Comparison of ENCODE assay signal across 13 cellular contexts in genomic region chr2:42547014-42547413, GRCh38.
A peak's percentile ranks its signal among the peaks of the same experiment; 100 is the strongest.
DNase-seq lines count a peak whose midpoint lies in the region; ATAC-seq and TF ChIP-seq lines count a peak whose summit lies in the region.
"Had no signal": no experiment of that assay in that cellular context is flagged by ENCODE, and none has a peak within 500 bp of the region (broad histone marks: within the 10 kb centered on the region; RNA-seq: fewer than 3 reads in every experiment).

No MANE protein-coding gene starts in this region.

- H3K4me3 Mint-ChIP-seq in stimulated activated effector memory CD8-positive, alpha-beta T cell treated with anti-CD3 and anti-CD28 coated beads, Interleukin-12 subunit alpha, Interleukin-12 subunit beta, amount 100 ng/mL, for 72 hours = no peak overlapping the region
- H3K4me3 Mint-ChIP-seq: natural killer cell had no signal

- DNase-seq in SKM-1 (lab: John Stamatoyannopoulos, UW; ENCODE audit: unreplicated experiment) (peak; percentile 76), NCI-H69 (lab: John Stamatoyannopoulos, UW) (no peak), WERI-Rb-1 (no peak), NCI-H524 treated with DMSO at 0.1 percent for 48 hours (lab: John Stamatoyannopoulos, UW) (no peak)
- no peak for DNase-seq in stimulated activated effector memory CD8-positive, alpha-beta T cell treated with anti-CD3 and anti-CD28 coated beads, Interleukin-12 subunit alpha, Interleukin-12 subunit beta, amount 100 ng/mL, for 72 hours (ENCODE audit: low spot score in 2 of 2)
- DNase-seq: activated CD8-positive, alpha-beta memory T cell treated with anti-CD3 and anti-CD28 coated beads, Interleukin-2, amount 50 U/mL, for 4 hours; colonic mucosa; natural killer cell; NCI-H446 treated with DMSO at 0.1 percent for 48 hours had no signal

- no peak overlapping the region for H3K4me3 ChIP-seq in WERI-Rb-1 (ENCODE audit: low read depth, low read length)
- H3K4me3 ChIP-seq: colonic mucosa, smooth muscle cell had no signal

- peak; percentile 71 for ATAC-seq in GM19455 (IDR thresholded peaks at IDR 0.05; ENCODE audit: unreplicated experiment)
- ATAC-seq in HG03469 (IDR thresholded peaks at IDR 0.05; ENCODE audit: unreplicated experiment) = peak; percentile 50
- no peak for ATAC-seq in stimulated activated effector memory CD8-positive, alpha-beta T cell treated with anti-CD3 and anti-CD28 coated beads, Interleukin-12 subunit alpha, Interleukin-12 subunit beta, amount 100 ng/mL, for 72 hours
- ATAC-seq in GM18873 (IDR thresholded peaks at IDR 0.05; ENCODE audit: low FRiP score, unreplicated experiment) = no peak
- ATAC-seq: natural killer cell had no signal

- no peaks in the 10 kb centered on the region for H3K27me3 ChIP-seq in WERI-Rb-1 (ENCODE audit: insufficient read depth, low read depth, severe bottlenecking)
- H3K27me3 ChIP-seq: colonic mucosa had no signal

- H3K27ac ChIP-seq in WERI-Rb-1 = no peak overlapping the region
- H3K27ac ChIP-seq: colonic mucosa had no signal

- H3K4me1 Mint-ChIP-seq in stimulated activated effector memory CD8-positive, alpha-beta T cell treated with anti-CD3 and anti-CD28 coated beads, Interleukin-12 subunit alpha, Interleukin-12 subunit beta, amount 100 ng/mL, for 72 hours = no peaks in the 10 kb centered on the region

- no peaks in the 10 kb centered on the region for H3K36me3 Mint-ChIP-seq in stimulated activated effector memory CD8-positive, alpha-beta T cell treated with anti-CD3 and anti-CD28 coated beads, Interleukin-12 subunit alpha, Interleukin-12 subunit beta, amount 100 ng/mL, for 72 hours
- H3K36me3 Mint-ChIP-seq: natural killer cell had no signal

- TF ChIP-seq CTCF in WERI-Rb-1 (IDR thresholded peaks at IDR 0.05; ENCODE audit: low read depth, low read length) = no peak

- H3K9me3 Mint-ChIP-seq in stimulated activated effector memory CD8-positive, alpha-beta T cell treated with anti-CD3 and anti-CD28 coated beads, Interleukin-12 subunit alpha, Interleukin-12 subunit beta, amount 100 ng/mL, for 72 hours = no peaks in the 10 kb centered on the region
- H3K9me3 Mint-ChIP-seq: natural killer cell had no signal

- H3K9me3 ChIP-seq in WERI-Rb-1 (ENCODE audit: severe bottlenecking) = no peaks in the 10 kb centered on the region
- H3K9me3 ChIP-seq: colonic mucosa had no signal

- no peaks in the 10 kb centered on the region for H3K36me3 ChIP-seq in WERI-Rb-1
- H3K36me3 ChIP-seq: colonic mucosa had no signal

- peak overlapping the region; percentile 21 for H3K27ac Mint-ChIP-seq in stimulated activated effector memory CD8-positive, alpha-beta T cell treated with anti-CD3 and anti-CD28 coated beads, Interleukin-12 subunit alpha, Interleukin-12 subunit beta, amount 100 ng/mL, for 72 hours
- H3K27ac Mint-ChIP-seq: natural killer cell had no signal

Comparison
In these comparisons a context has a peak if more than half of its experiments do, and no peak if none do; other contexts are left out.
1. ATAC-seq: peak in GM19455 (single experiment) and HG03469 (single experiment); none in stimulated activated effector memory CD8-positive, alpha-beta T cell treated with anti-CD3 and anti-CD28 coated beads, Interleukin-12 subunit alpha, Interleukin-12 subunit beta, amount 100 ng/mL, for 72 hours (single experiment) and GM18873 (single experiment).